13 cellular contexts compared by ENCODE assay signal in the genomic region with DNA sequence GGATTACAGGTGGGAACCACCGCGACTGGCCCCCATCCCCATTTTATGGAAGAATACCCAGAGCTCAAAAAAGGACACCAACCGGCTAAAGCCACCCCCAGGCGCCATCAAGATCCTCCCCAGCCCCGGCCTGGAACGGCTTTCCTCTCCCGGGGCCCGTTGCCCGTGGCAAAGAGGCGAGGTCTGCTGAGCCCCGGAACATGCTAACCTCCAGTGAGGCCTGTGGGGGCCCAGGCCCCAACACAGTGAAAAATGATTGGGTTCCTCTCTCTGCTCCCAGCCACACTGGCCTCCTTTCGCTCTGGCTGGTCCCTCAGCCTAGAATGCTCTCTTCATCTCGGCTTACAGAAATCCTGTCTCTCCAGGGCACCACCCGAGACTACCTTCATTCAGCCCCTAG. TPM values are rescaled to one million over a fixed set of nuclear protein-coding genes. Genes with fewer than 3 reads are reported as not detected.
A peak's percentile ranks its signal among the peaks of the same experiment; 100 is the strongest.
DNase-seq lines count a peak whose midpoint lies in the region; ATAC-seq, FAIRE-seq and TF ChIP-seq lines count a peak whose summit lies in the region.
"Had no signal": no experiment of that assay in that cellular context is flagged by ENCODE, and none has a peak within 500 bp of the region (broad histone marks: within the 10 kb centered on the region; RNA-seq: fewer than 3 reads in every experiment).

No MANE protein-coding gene starts in this region.

- H3K4me3 Mint-ChIP-seq in activated naive CD8-positive, alpha-beta T cell treated with anti-CD3 and anti-CD28 coated beads, Interleukin-2, amount 50 U/mL, for 24 hours, result peak overlapping the region; percentile 26
- H3K4me3 Mint-ChIP-seq in naive B cell (peak overlapping the region in 7 of 8 donors; percentile 13 to 85 (median 47)), MCF 10A (ENCODE audit: unreplicated experiment) (no peak overlapping the region)

- no peaks in the 10 kb centered on the region for H3K27me3 ChIP-seq in liver (ENCODE audit: control insufficient read depth in 4 of 4, insufficient read depth in 4 of 4, low read length in 3 of 4)
- H3K27me3 ChIP-seq in HepG2 (ENCODE audit: control insufficient read depth in 1 of 2, insufficient read depth in 2 of 2, low read length in 2 of 2), result no peaks in the 10 kb centered on the region
- no peaks in the 10 kb centered on the region for H3K27me3 ChIP-seq in vagina
- peaks cover 0 to 13% (median 6%) of the 10 kb centered on the region in 3 donors for H3K27me3 ChIP-seq in psoas muscle (ENCODE audit: insufficient read depth in 3 of 3, low read length in 2 of 3)
- H3K27me3 ChIP-seq: ovary had no signal

- no peaks in the 10 kb centered on the region for H3K36me3 Mint-ChIP-seq in activated naive CD8-positive, alpha-beta T cell treated with anti-CD3 and anti-CD28 coated beads, Interleukin-2, amount 50 U/mL, for 24 hours (ENCODE audit: low read depth)
- no peaks in the 10 kb centered on the region for H3K36me3 Mint-ChIP-seq in naive B cell
- no peaks in the 10 kb centered on the region for H3K36me3 Mint-ChIP-seq in MCF 10A (ENCODE audit: insufficient read depth, unreplicated experiment)

- in situ Hi-C loops in HepG2 (cut with HindIII; ENCODE audit: extremely low pct_ligation_motif_present, low pct_unique_long_range_greater_than_20kb), result no loop called here

- H3K4me1 Mint-ChIP-seq in activated naive CD8-positive, alpha-beta T cell treated with anti-CD3 and anti-CD28 coated beads, Interleukin-2, amount 50 U/mL, for 24 hours, result peaks cover 7% of the 10 kb centered on the region
- H3K4me1 Mint-ChIP-seq in naive B cell (peaks cover 0 to 11% (median 0%) of the 10 kb centered on the region in 3 donors), MCF 10A (ENCODE audit: insufficient read depth, unreplicated experiment) (no peaks in the 10 kb centered on the region)

- H3K36me3 ChIP-seq in liver (ENCODE audit: control insufficient read depth in 4 of 4, insufficient read depth in 3 of 4, low read depth in 1 of 4, low read length in 3 of 4), result no peaks in the 10 kb centered on the region
- H3K36me3 ChIP-seq in HepG2 (replicated peaks in 1 of 2; ENCODE audit: control insufficient read depth in 1 of 2, insufficient read depth in 2 of 2, low read length in 2 of 2), result no peaks in the 10 kb centered on the region
- H3K36me3 ChIP-seq in vagina, result no peaks in the 10 kb centered on the region
- H3K36me3 ChIP-seq in psoas muscle (ENCODE audit: insufficient read depth in 1 of 2, low read depth in 1 of 2), result no peaks in the 10 kb centered on the region
- H3K36me3 ChIP-seq: ovary had no signal

- no peak overlapping the region for H3K4me2 ChIP-seq in HepG2 (ENCODE audit: low read depth, low read length)

- no peak overlapping the region for H2AFZ ChIP-seq in HepG2 (ENCODE audit: low read length)

- BruUV-seq in HepG2 (replicated peaks; lab: Mats Ljungman, UMichigan) (no TSS peak), MCF 10A (replicated peaks; lab: Mats Ljungman, UMichigan) (no TSS peak)

- no peaks in the 10 kb centered on the region for H3K9me3 ChIP-seq in liver (ENCODE audit: control insufficient read depth in 4 of 4, low read length in 3 of 4)
- no peaks in the 10 kb centered on the region for H3K9me3 ChIP-seq in HepG2 (ENCODE audit: low read length)
- H3K9me3 ChIP-seq in vagina, result no peaks in the 10 kb centered on the region
- no peaks in the 10 kb centered on the region for H3K9me3 ChIP-seq in psoas muscle
- H3K9me3 ChIP-seq: ovary had no signal

- TF ChIP-seq POLR2A in HepG2 (IDR thresholded peaks at IDR 0.05; ENCODE audit: insufficient read depth in 1 of 2, low read depth in 2 of 2, low read length in 2 of 2) (no peak), vagina (IDR thresholded peaks at IDR 0.05) (no peak)

- POLR2A ChIA-PET in HepG2 (lab: Yijun Ruan, JAX) (no interaction called here), MCF 10A (lab: Yijun Ruan, JAX) (no interaction called here)

- peaks cover 20% of the 10 kb centered on the region for H3K27me3 Mint-ChIP-seq in activated naive CD8-positive, alpha-beta T cell treated with anti-CD3 and anti-CD28 coated beads, Interleukin-2, amount 50 U/mL, for 24 hours
- peaks cover 0 to 58% (median 57%) of the 10 kb centered on the region in 3 donors for H3K27me3 Mint-ChIP-seq in naive B cell
- no peaks in the 10 kb centered on the region for H3K27me3 Mint-ChIP-seq in MCF 10A (ENCODE audit: insufficient read depth, unreplicated experiment)

- CTCF ChIA-PET in HepG2 (lab: Yijun Ruan, JAX; ENCODE audit: low intra/inter-chr PET ratio, low total read pairs) (no interaction called here), MCF 10A (lab: Yijun Ruan, JAX) (interaction anchor here (0.6 kb wide), 2 partner anchors 118 to 865 kb away, joined by 4 read pairs; no protein-coding TSS in a partner anchor)

- no peaks in the 10 kb centered on the region for H3K9me3 Mint-ChIP-seq in activated naive CD8-positive, alpha-beta T cell treated with anti-CD3 and anti-CD28 coated beads, Interleukin-2, amount 50 U/mL, for 24 hours
- no peaks in the 10 kb centered on the region for H3K9me3 Mint-ChIP-seq in naive B cell
- no peaks in the 10 kb centered on the region for H3K9me3 Mint-ChIP-seq in MCF 10A (ENCODE audit: unreplicated experiment)

- H3K9ac ChIP-seq in liver (ENCODE audit: low read depth in 1 of 2, low read length in 2 of 2) (no peak overlapping the region), HepG2 (ENCODE audit: insufficient read depth, low read depth, low read length) (no peak overlapping the region)

- no peak overlapping the region for H3K4me3 ChIP-seq in liver (ENCODE audit: low read depth in 1 of 3, low read length in 3 of 3)
- H3K4me3 ChIP-seq in HepG2 (replicated peaks in 1 of 3; ENCODE audit: insufficient read depth in 1 of 3, low read depth in 2 of 3, low read length in 3 of 3), result no peak overlapping the region
- peak overlapping the region in 1 of 2 donors; percentile 11 for H3K4me3 ChIP-seq in vagina
- no peak overlapping the region for H3K4me3 ChIP-seq in psoas muscle

- intact Hi-C loops in HepG2 (cut with micrococcal nuclease; ENCODE audit: unreplicated experiment), result no loop called here
- intact Hi-C loops in vagina (cut with DNase I), result no loop called here
- intact Hi-C loops in psoas muscle (cut with DNase I), result no loop called here
- intact Hi-C loops in MCF 10A (cut with micrococcal nuclease), result no loop called here

- no peak overlapping the region for H3K27ac Mint-ChIP-seq in activated naive CD8-positive, alpha-beta T cell treated with anti-CD3 and anti-CD28 coated beads, Interleukin-2, amount 50 U/mL, for 24 hours
- H3K27ac Mint-ChIP-seq in naive B cell, result peak overlapping the region in 1 of 6 donors; percentile 93
- H3K27ac Mint-ChIP-seq in MCF 10A (ENCODE audit: low read depth, unreplicated experiment), result no peak overlapping the region

- no peak for FAIRE-seq in HepG2 (lab: Jason Lieb, UNC)

- TF ChIP-seq RAD21 in liver (IDR thresholded peaks at IDR 0.05), result no peak
- no peak for TF ChIP-seq RAD21 in HepG2 (CRISPR knock-in tag; IDR thresholded peaks at IDR 0.05)

- H3K79me2 ChIP-seq in HepG2 (ENCODE audit: insufficient read depth, low read length), result no peaks in the 10 kb centered on the region

- ATAC-seq in HepG2, result no peak
- ATAC-seq in activated naive CD8-positive, alpha-beta T cell treated with anti-CD3 and anti-CD28 coated beads, Interleukin-2, amount 50 U/mL, for 24 hours, result no peak
- no peak for ATAC-seq in naive B cell (ENCODE audit: low read depth in 2 of 2)
- no peak for ATAC-seq in GM18907 (IDR thresholded peaks at IDR 0.05; ENCODE audit: unreplicated experiment)
- no peak for ATAC-seq in psoas muscle

- peaks cover 16 to 54% (median 35%) of the 10 kb centered on the region in 4 donors for H3K4me1 ChIP-seq in liver (ENCODE audit: control insufficient read depth in 4 of 4, insufficient read depth in 4 of 4, low read length in 3 of 4)
- H3K4me1 ChIP-seq in HepG2 (ENCODE audit: insufficient read depth, low read length), result peaks cover 23% of the 10 kb centered on the region
- H3K4me1 ChIP-seq in vagina, result peaks cover 32% of the 10 kb centered on the region
- peaks cover under 1% of the 10 kb centered on the region for H3K4me1 ChIP-seq in psoas muscle

- TF ChIP-seq CTCF in liver (IDR thresholded peaks at IDR 0.05; ENCODE audit: low read depth, low read length, missing input control) (no peak), HepG2 (CRISPR knock-in tag; IDR thresholded peaks at IDR 0.05) (no peak), vagina (IDR thresholded peaks at IDR 0.05) (no peak), psoas muscle (IDR thresholded peaks at IDR 0.05) (no peak), MCF 10A (IDR thresholded peaks at IDR 0.05; ENCODE audit: unreplicated experiment) (no peak)

- no peak for DNase-seq in HepG2 (ENCODE audit: low spot score)
- no peak for DNase-seq in activated naive CD8-positive, alpha-beta T cell treated with anti-CD3 and anti-CD28 coated beads, Interleukin-2, amount 50 U/mL, for 24 hours
- no peak for DNase-seq in naive B cell
- no peak for DNase-seq in vagina (ENCODE audit: extremely low spot score in 2 of 2)
- DNase-seq in psoas muscle, result no peak
- DNase-seq in MCF 10A (ENCODE audit: unreplicated experiment), result no peak
- DNase-seq: activated CD8-positive, alpha-beta memory T cell treated with anti-CD3 and anti-CD28 coated beads for 24 hours; AML-193; NCI-H2107; stimulated activated CD4-positive, alpha-beta T cell treated with anti-CD3 and anti-CD28 coated beads, Interleukin-1b, Interleukin-23, amount 100 ng/mL, for 48 hours had no signal

- TF ChIP-seq EP300 in HepG2 (IDR thresholded peaks at IDR 0.05; ENCODE audit: low read depth in 2 of 2, low read length in 2 of 2) (no peak), HepG2 (CRISPR knock-in tag; IDR thresholded peaks at IDR 0.05; ENCODE audit: borderline replicate concordance) (no peak)

- WGBS in liver, result 82% methylated on average over 14 of the region's 14 CpGs
- 84% methylated on average over 6 of the region's 14 CpGs for WGBS in HepG2 (ENCODE audit: low lambda C conversion rate)
- 80 to 88% (median 84%) methylated on average over 14 of the region's 14 CpGs for WGBS in psoas muscle, 3 donors

- H3K27ac ChIP-seq in liver (ENCODE audit: low read depth in 1 of 2, low read length in 2 of 2) (peak overlapping the region; percentile 47 to 66), HepG2 (ENCODE audit: extremely low read length, insufficient read depth, low read length) (no peak overlapping the region), vagina (peak overlapping the region; percentile 67), psoas muscle (no peak overlapping the region)

- no peaks in the 10 kb centered on the region for H4K20me1 ChIP-seq in HepG2 (ENCODE audit: insufficient read depth, low read length)

RNA-seq across cellular contexts. Expression of gene SMAD6, which starts 46.5 kb away (rescaled TPM):
- total RNA-seq in liver (10 to 100 TPM; 14.1 to 15.1 TPM), HepG2 (2016; rRNA removed; fragmentation: Illumina TruSeq; extraction: Trizol) (2.6 and 4.4 TPM in 2 replicates), vagina (28.5 TPM), psoas muscle (1 to 10 TPM; 1.3 to 5.5 (median 3.8) TPM), MCF 10A (2022) (not detected in 2 replicates)
- polyA plus RNA-seq in liver (1 to 10 TPM; 1.2 to 7.9 TPM), HepG2 (2011; rRNA removed) (3.1 and 3.3 TPM in 2 replicates), naive B cell (ENCODE audit: low read depth in 6 of 6) (not detected), psoas muscle (1 to 10 TPM in 1 of 3 donors, under 1 TPM in 2; 0.52 to 3.0 (median 0.79) TPM)
- 0.79 and 0.91 TPM in 2 replicates for total RNA-seq in HepG2 (2016; cell fraction: cytosol; rRNA removed; fragmentation: Illumina TruSeq; extraction: Trizol; ENCODE audit: low read depth)
- 2.3 and 4.5 TPM in 2 replicates for total RNA-seq in HepG2 (2016; cell fraction: insoluble cytoplasmic fraction; rRNA removed; fragmentation: Illumina TruSeq; extraction: Trizol)
- 2.0 and 2.2 TPM in 2 replicates for total RNA-seq in HepG2 (2016; cell fraction: membrane; rRNA removed; fragmentation: Illumina TruSeq; extraction: Trizol)
- 7.0 and 9.1 TPM in 2 replicates for total RNA-seq in HepG2 (2016; cell fraction: nucleus; rRNA removed; fragmentation: Illumina TruSeq; extraction: Trizol)
- polyA plus RNA-seq in HepG2 (2011; cell fraction: cytosol; rRNA removed), result 1.3 and 2.9 TPM in 2 replicates
- polyA plus RNA-seq in HepG2 (2011; cell fraction: nucleus; rRNA removed), result 6.7 and 14.1 TPM in 2 replicates
- 3.3 and 3.9 TPM in 2 replicates for polyA plus RNA-seq in HepG2 (2012)
- 1.1 and 2.0 TPM in 2 replicates for polyA plus RNA-seq in HepG2 (2016; cell fraction: cytosol; fragmentation: Illumina TruSeq; extraction: Trizol; ENCODE audit: low read depth)
- polyA plus RNA-seq in HepG2 (2016; cell fraction: insoluble cytoplasmic fraction; fragmentation: Illumina TruSeq; extraction: Trizol; ENCODE audit: low read depth), result 2.3 and 2.9 TPM in 2 replicates
- polyA plus RNA-seq in HepG2 (2016; cell fraction: membrane; fragmentation: Illumina TruSeq; extraction: Trizol; ENCODE audit: low read depth), result 1.5 and 2.1 TPM in 2 replicates
- polyA plus RNA-seq in HepG2 (2016; cell fraction: nucleus; fragmentation: Illumina TruSeq; extraction: Trizol; ENCODE audit: insufficient read depth, low read depth), result 7.1 and 8.1 TPM in 2 replicates
- 19.3 and 109 TPM in 2 replicates for polyA minus RNA-seq in HepG2 (2011; rRNA and poly(A)+ RNA removed; ENCODE audit: low replicate concordance)
- polyA minus RNA-seq in HepG2 (2011; cell fraction: cytosol; rRNA and poly(A)+ RNA removed), result 5.3 and 5.6 TPM in 2 replicates
- polyA minus RNA-seq in HepG2 (2011; cell fraction: nucleus; rRNA and poly(A)+ RNA removed), result 11.7 and 25.1 TPM in 2 replicates

Comparison
In these comparisons a context has a peak if more than half of its experiments do, and no peak if none do; other contexts are left out.
1. H3K27ac ChIP-seq: peak in liver (2 of 2) and vagina (single experiment); none in HepG2 (single experiment) and psoas muscle (single experiment).